In genomic region chr11:115085461-115086220, GRCh38 we compare ENCODE assay signal across 20 cellular contexts.
A peak's percentile ranks its signal among the peaks of the same experiment; 100 is the strongest.
DNase-seq lines count a peak whose midpoint lies in the region; ATAC-seq and TF ChIP-seq lines count a peak whose summit lies in the region.
"Had no signal": no experiment of that assay in that cellular context is flagged by ENCODE, and none has a peak within 500 bp of the region (broad histone marks: within the 10 kb centered on the region; RNA-seq: fewer than 3 reads in every experiment).

No MANE protein-coding gene starts in this region.

- H3K9me3 ChIP-seq in transverse colon = no peaks in the 10 kb centered on the region
- H3K9me3 ChIP-seq: breast epithelium, heart right ventricle, sigmoid colon, SJCRH30 had no signal

- TF ChIP-seq CTCF in transverse colon (IDR thresholded peaks at IDR 0.05) = no peak

- H3K36me3 ChIP-seq in transverse colon = no peaks in the 10 kb centered on the region
- H3K36me3 ChIP-seq: breast epithelium, heart right ventricle, sigmoid colon, SJCRH30 had no signal

- ATAC-seq in GM19328 (IDR thresholded peaks at IDR 0.05; ENCODE audit: unreplicated experiment) = no peak
- ATAC-seq: HCT116 had no signal

- no peak overlapping the region for H3K27ac ChIP-seq in transverse colon
- H3K27ac ChIP-seq: breast epithelium, heart right ventricle, PC-9, sigmoid colon, SJCRH30 had no signal

- H3K4me1 ChIP-seq in transverse colon = no peaks in the 10 kb centered on the region
- H3K4me1 ChIP-seq: breast epithelium, sigmoid colon, SJCRH30 had no signal

- TF ChIP-seq EP300 in transverse colon (IDR thresholded peaks at IDR 0.05; ENCODE audit: low read depth) = no peak

- in situ Hi-C loops in transverse colon (cut with MboI; ENCODE audit: low pct_ligation_motif_present in 1 of 4, low pct_unique_long_range_greater_than_20kb in 1 of 4, low sequenced_read_pairs in 3 of 4) = no loop called here

- 64 to 67% methylated on average over 2 to 6 of the region's 6 CpGs for WGBS in transverse colon (ENCODE audit: low coverage in 1 of 2), 2 donors

- TF ChIP-seq POLR2A in transverse colon (IDR thresholded peaks at IDR 0.05) = no peak

- no peaks in the 10 kb centered on the region for H3K27me3 ChIP-seq in transverse colon
- H3K27me3 ChIP-seq: breast epithelium, SJCRH30 had no signal

- H3K4me3 ChIP-seq in transverse colon = no peak overlapping the region
- H3K4me3 ChIP-seq: breast epithelium, heart right ventricle, PC-9, sigmoid colon, SJCRH30 had no signal

- intact Hi-C loops in transverse colon (cut with DNase I; ENCODE audit: low total_unique reads) = no loop called here

- DNase-seq in COR-L47 (lab: John Stamatoyannopoulos, UW) (peak; percentile 55), NCI-H1694 treated with DMSO at 0.1 percent for 48 hours (lab: John Stamatoyannopoulos, UW) (peak; percentile 25), astrocyte of the hippocampus (ENCODE audit: low read depth, low spot score) (peak; percentile 87), occipital lobe (lab: John Stamatoyannopoulos, UW) (peak; percentile 5), transverse colon (no peak)
- no peak for DNase-seq in activated CD8-positive, alpha-beta memory T cell treated with anti-CD3 and anti-CD28 coated beads, Interleukin-2, amount 50 U/mL, for 48 hours
- DNase-seq: activated CD4-positive, alpha-beta T cell treated with anti-CD3 and anti-CD28 coated beads, Interleukin-2, amount 10 ng/mL, durations not matched to agents 24 days and 14 days; activated naive CD8-positive, alpha-beta T cell treated with anti-CD3 and anti-CD28 coated beads, Interleukin-2, amount 10 ng/mL, durations not matched to agents 7 days and 5 days; dermis blood vessel endothelial cell; immature natural killer cell; Karpas-422; NCI-H1048; NCI-H774; PC-9; sigmoid colon; SJCRH30 had no signal

Comparison
In these comparisons a context has a peak if more than half of its experiments do, and no peak if none do; other contexts are left out.
1. DNase-seq: peak in COR-L47 (single experiment), NCI-H1694 treated with DMSO at 0.1 percent for 48 hours (single experiment), astrocyte of the hippocampus (single experiment) and occipital lobe (single experiment); none in activated CD8-positive, alpha-beta memory T cell treated with anti-CD3 and anti-CD28 coated beads, Interleukin-2, amount 50 U/mL, for 48 hours (single experiment) and transverse colon (single experiment).